Comparison of ENCODE assay signal across 9 cellular contexts in genomic region chr6:31622678-31623077, GRCh38. TPM values are rescaled to one million over a fixed set of nuclear protein-coding genes. Genes with fewer than 3 reads are reported as not detected.
DNase-seq lines count a peak whose midpoint lies in the region; ATAC-seq and TF ChIP-seq lines count a peak whose summit lies in the region.
"Had no signal": no experiment of that assay in that cellular context is flagged by ENCODE, and none has a peak within 500 bp of the region (broad histone marks: within the 10 kb centered on the region; RNA-seq: fewer than 3 reads in every experiment).

No MANE protein-coding gene starts in this region.

- H2AFZ ChIP-seq in mammary epithelial cell (ENCODE audit: low read depth, low read length): no peak overlapping the region

- CTCF ChIA-PET in mammary epithelial cell (lab: Charles Lee; ENCODE audit: low non-redundant PET): no interaction called here

- no peaks in the 10 kb centered on the region for H3K9me3 ChIP-seq in mammary epithelial cell (replicated peaks; ENCODE audit: insufficient read depth, low read length)

- H3K4me3 ChIP-seq in mammary epithelial cell (replicated peaks in 1 of 3; ENCODE audit: insufficient read depth in 1 of 3, low read depth in 2 of 3, low read length in 3 of 3): peak overlapping the region; percentile 83 to 99 (median 96)

- peak overlapping the region; percentile 97 for H3K4me2 ChIP-seq in mammary epithelial cell (ENCODE audit: insufficient read depth, low read depth, low read length)

- no peaks in the 10 kb centered on the region for H3K27me3 ChIP-seq in mammary epithelial cell (ENCODE audit: insufficient read depth, low read length)

- no peaks in the 10 kb centered on the region for H3K27me3 Mint-ChIP-seq in natural killer cell treated with Interleukin-12 subunit alpha and Interleukin-12 subunit beta and Interleukin-15 and Interleukin-18, amount 100 ng/mL, for 72 hours

- no peak overlapping the region for H3K27ac ChIP-seq in mammary epithelial cell (ENCODE audit: insufficient read depth, low read depth, low read length)

- 5% methylated on average over 10 of the region's 10 CpGs for WGBS in mammary epithelial cell (ENCODE audit: low coverage, missing lambda C conversion rate)

- intact Hi-C loops in mammary epithelial cell (cut with micrococcal nuclease): loop anchor here (5.0 kb wide), 1 partner anchor 115 kb away; the partner anchor contains the start of gene CLIC1

- in situ Hi-C loops in mammary epithelial cell (cut with MboI; ENCODE audit: low sequenced_read_pairs in 2 of 2): no loop called here

- no TSS peak for BruUV-seq in mammary epithelial cell (replicated peaks; lab: Mats Ljungman, UMichigan)

- dilution Hi-C loops in mammary epithelial cell (cut with HindIII; ENCODE audit: low sequenced_read_pairs): no loop called here

- peaks cover 71% of the 10 kb centered on the region for H3K79me2 ChIP-seq in mammary epithelial cell (ENCODE audit: insufficient read depth, low read length)

- H3K27ac Mint-ChIP-seq in natural killer cell treated with Interleukin-12 subunit alpha and Interleukin-12 subunit beta and Interleukin-15 and Interleukin-18, amount 100 ng/mL, for 72 hours: peak overlapping the region; percentile 91 to 94

- H3K9me3 Mint-ChIP-seq in natural killer cell treated with Interleukin-12 subunit alpha and Interleukin-12 subunit beta and Interleukin-15 and Interleukin-18, amount 100 ng/mL, for 72 hours: no peaks in the 10 kb centered on the region

- peak overlapping the region; percentile 92 for H3K4me3 Mint-ChIP-seq in natural killer cell treated with Interleukin-12 subunit alpha and Interleukin-12 subunit beta and Interleukin-15 and Interleukin-18, amount 100 ng/mL, for 72 hours

- no peak for ATAC-seq in natural killer cell treated with Interleukin-12 subunit alpha and Interleukin-12 subunit beta and Interleukin-15 and Interleukin-18, amount 100 ng/mL, for 72 hours
- ATAC-seq in GM19035 (IDR thresholded peaks at IDR 0.05; ENCODE audit: unreplicated experiment): no peak

- H3K4me1 ChIP-seq in mammary epithelial cell (ENCODE audit: insufficient read depth, low read length): peaks cover 16% of the 10 kb centered on the region

- peaks cover 26 to 36% of the 10 kb centered on the region in 2 donors for H3K4me1 Mint-ChIP-seq in natural killer cell treated with Interleukin-12 subunit alpha and Interleukin-12 subunit beta and Interleukin-15 and Interleukin-18, amount 100 ng/mL, for 72 hours (ENCODE audit: low read depth in 2 of 2)

- TF ChIP-seq CTCF in mammary epithelial cell (conservative IDR thresholded peaks at IDR 0.05 in 1 of 2, IDR thresholded peaks at IDR 0.05 in 1 of 2; ENCODE audit: extremely low read depth in 1 of 2, insufficient read depth in 1 of 2, low read depth in 1 of 2, low read length in 2 of 2): no peak

- peaks cover 30% of the 10 kb centered on the region for H3K36me3 ChIP-seq in mammary epithelial cell (ENCODE audit: insufficient read depth, low read length)

- peak; percentile 53 for DNase-seq in CD1c-positive myeloid dendritic cell (ENCODE audit: extremely low spot score)
- peak; percentile 67 for DNase-seq in MV-4-11 (lab: John Stamatoyannopoulos, UW)
- peak; percentile 45 for DNase-seq in mammary epithelial cell
- DNase-seq in natural killer cell treated with Interleukin-12 subunit alpha and Interleukin-12 subunit beta and Interleukin-15 and Interleukin-18, amount 100 ng/mL, for 72 hours (ENCODE audit: low spot score): no peak
- no peak for DNase-seq in GDM1 (lab: John Stamatoyannopoulos, UW)
- no peak for DNase-seq in hippocampal formation (lab: John Stamatoyannopoulos, UW)
- no peak for DNase-seq in SHP77 (lab: John Stamatoyannopoulos, UW)

- peaks cover 35% of the 10 kb centered on the region for H3K36me3 Mint-ChIP-seq in natural killer cell treated with Interleukin-12 subunit alpha and Interleukin-12 subunit beta and Interleukin-15 and Interleukin-18, amount 100 ng/mL, for 72 hours

- peak overlapping the region; percentile 98 for H3K9ac ChIP-seq in mammary epithelial cell (ENCODE audit: insufficient read depth, low read length)

- no peaks in the 10 kb centered on the region for H4K20me1 ChIP-seq in mammary epithelial cell (ENCODE audit: insufficient read depth, low read length)

RNA-seq across cellular contexts. Expression of gene PRRC2A, which starts 2.2 kb away (rescaled TPM):
- total RNA-seq in mammary epithelial cell: 100 to 1,000 TPM in 1 of 2 donors, 10 to 100 TPM in 1; 66.5 to 219 TPM
- 57.6 TPM for polyA plus RNA-seq in mammary epithelial cell
- polyA minus RNA-seq in mammary epithelial cell: 146 TPM
- total RNA-seq in natural killer cell treated with Interleukin-12 subunit alpha and Interleukin-12 subunit beta and Interleukin-15 and Interleukin-18, amount 100 ng/mL, for 72 hours: 100 to 1,000 TPM; 224 to 345 TPM

RNA-seq across cellular contexts. Expression of gene AIF1, which starts 7.6 kb away (rescaled TPM):
- total RNA-seq in mammary epithelial cell: not detected
- not detected for polyA plus RNA-seq in mammary epithelial cell
- polyA minus RNA-seq in mammary epithelial cell: not detected
- total RNA-seq in natural killer cell treated with Interleukin-12 subunit alpha and Interleukin-12 subunit beta and Interleukin-15 and Interleukin-18, amount 100 ng/mL, for 72 hours: 10 to 100 TPM in 1 of 2 donors, 1 to 10 TPM in 1; 9.3 to 20.0 TPM
- total RNA-seq: HT1080 had no signal

RNA-seq across cellular contexts. Expression of gene BAG6, which starts 29.8 kb away (rescaled TPM):
- 100 to 1,000 TPM; 135 to 233 TPM for total RNA-seq in mammary epithelial cell
- polyA plus RNA-seq in mammary epithelial cell: 124 TPM
- 237 TPM for polyA minus RNA-seq in mammary epithelial cell
- 100 to 1,000 TPM; 284 to 337 TPM for total RNA-seq in natural killer cell treated with Interleukin-12 subunit alpha and Interleukin-12 subunit beta and Interleukin-15 and Interleukin-18, amount 100 ng/mL, for 72 hours

RNA-seq across cellular contexts. Expression of gene NCR3, which starts 29.9 kb away (rescaled TPM):
- not detected for total RNA-seq in mammary epithelial cell
- not detected for polyA plus RNA-seq in mammary epithelial cell
- polyA minus RNA-seq in mammary epithelial cell: not detected
- total RNA-seq in natural killer cell treated with Interleukin-12 subunit alpha and Interleukin-12 subunit beta and Interleukin-15 and Interleukin-18, amount 100 ng/mL, for 72 hours: 10 to 100 TPM; 65.5 to 91.6 TPM
- total RNA-seq: HT1080 had no signal

RNA-seq across cellular contexts. Expression of gene APOM, which starts 33.0 kb away (rescaled TPM):
- total RNA-seq in mammary epithelial cell: 1 to 10 TPM in 1 of 2 donors, under 1 TPM in 1; 0.50 to 1.8 TPM
- 3.5 TPM for polyA plus RNA-seq in mammary epithelial cell
- not detected for polyA minus RNA-seq in mammary epithelial cell
- 1 to 10 TPM in 1 of 2 donors, under 1 TPM in 1; 0.76 to 1.3 TPM for total RNA-seq in natural killer cell treated with Interleukin-12 subunit alpha and Interleukin-12 subunit beta and Interleukin-15 and Interleukin-18, amount 100 ng/mL, for 72 hours

Comparison
In these comparisons a context has a peak if more than half of its experiments do, and no peak if none do; other contexts are left out.
1. DNase-seq: peak in CD1c-positive myeloid dendritic cell (single experiment), MV-4-11 (single experiment) and mammary epithelial cell (single experiment); none in natural killer cell treated with Interleukin-12 subunit alpha and Interleukin-12 subunit beta and Interleukin-15 and Interleukin-18, amount 100 ng/mL, for 72 hours (single experiment), GDM1 (single experiment), hippocampal formation (0 of 2) and SHP77 (0 of 2).
2. RNA of gene AIF1, which starts 7.6 kb away (total RNA-seq): 9.3 to 20.0 TPM in natural killer cell treated with Interleukin-12 subunit alpha and Interleukin-12 subunit beta and Interleukin-15 and Interleukin-18, amount 100 ng/mL, for 72 hours; not detected in mammary epithelial cell; every median in the first group is over 10 times any median in the second.